Comparison of ENCODE assay signal across 1 cellular context in the genomic region with DNA sequence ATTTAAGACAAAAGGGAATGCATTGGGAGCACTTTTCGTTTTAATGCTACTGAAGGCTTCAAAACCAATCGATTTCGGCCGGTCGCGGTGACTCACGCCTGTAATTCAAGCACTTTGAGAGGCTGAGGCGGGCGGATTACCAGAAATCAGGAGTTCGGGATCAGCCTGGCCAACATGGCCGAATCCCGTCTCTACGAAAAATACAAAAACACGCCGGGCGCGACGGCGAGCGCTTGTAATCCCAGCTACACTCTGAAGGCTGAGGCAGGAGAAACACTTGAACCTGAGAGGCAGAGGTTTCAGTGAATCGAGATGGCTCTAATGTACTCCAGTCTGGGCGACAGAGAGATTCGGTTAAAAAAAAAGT.
TF ChIP-seq lines count a peak whose summit lies in the region.

No MANE protein-coding gene starts in this region.

TF ChIP-seq in HepG2, 621 proteins besides CTCF, POLR2A, EP300 and RAD21 (continued from another document and continues in another):
- TF ChIP-seq ZNF749 (CRISPR knock-in tag; IDR thresholded peaks at IDR 0.05; ENCODE audit: borderline replicate concordance) (no peak), ZFX (CRISPR knock-in tag; IDR thresholded peaks at IDR 0.05; ENCODE audit: low read depth) (no peak), SRSF4 (IDR thresholded peaks at IDR 0.05; ENCODE audit: low read depth, low read length, poor library complexity, severe bottlenecking) (no peak), GPN1 (CRISPR knock-in tag; IDR thresholded peaks at IDR 0.05; ENCODE audit: borderline replicate concordance) (no peak), ZFP62 (CRISPR knock-in tag; IDR thresholded peaks at IDR 0.05) (no peak), RFXANK (CRISPR knock-in tag; IDR thresholded peaks at IDR 0.05) (no peak), CHD2 (IDR thresholded peaks at IDR 0.05; ENCODE audit: low read depth, low read length) (no peak), FOXK1 (CRISPR knock-in tag; IDR thresholded peaks at IDR 0.05; ENCODE audit: borderline replicate concordance, low read depth) (no peak), MEIS2 (CRISPR knock-in tag; IDR thresholded peaks at IDR 0.05) (no peak), ZSCAN20 (CRISPR knock-in tag; IDR thresholded peaks at IDR 0.05; ENCODE audit: borderline replicate concordance) (no peak), ZNF501 (CRISPR knock-in tag; IDR thresholded peaks at IDR 0.05) (0 out of 2 replicates have a peak, but pooled peaks have one; percentile 4), MAFG (CRISPR knock-in tag; IDR thresholded peaks at IDR 0.05) (no peak), YY1 (IDR thresholded peaks at IDR 0.05; ENCODE audit: insufficient read depth, insufficient replicate concordance, low read depth, low read length) (peak; percentile 53), NRL (CRISPR knock-in tag; IDR thresholded peaks at IDR 0.05; ENCODE audit: borderline replicate concordance) (0 out of 2 replicates have a peak, but pooled peaks have one; percentile 7), STAT5B (CRISPR knock-in tag; IDR thresholded peaks at IDR 0.05) (no peak), HOXA9 (CRISPR knock-in tag; IDR thresholded peaks at IDR 0.05; ENCODE audit: borderline replicate concordance) (no peak), AGO2 (optimal IDR thresholded peaks at IDR 0.05; ENCODE audit: low read depth, low read length) (no peak), ZNF264 (CRISPR knock-in tag; IDR thresholded peaks at IDR 0.05) (0 out of 2 replicates have a peak, but pooled peaks have one; percentile 35), HMGA1 (CRISPR knock-in tag; conservative IDR thresholded peaks at IDR 0.05) (no peak), CHD4 (IDR thresholded peaks at IDR 0.05; ENCODE audit: borderline replicate concordance, low read length) (0 out of 2 replicates have a peak, but pooled peaks have one; percentile 0), RARG (CRISPR knock-in tag; IDR thresholded peaks at IDR 0.05; ENCODE audit: low read depth) (no peak), ONECUT2 (CRISPR knock-in tag; IDR thresholded peaks at IDR 0.05) (no peak), PRPF4 (IDR thresholded peaks at IDR 0.05; ENCODE audit: low read depth, low read length, poor library complexity, severe bottlenecking) (peak; percentile 72), ZBTB21 (CRISPR knock-in tag; IDR thresholded peaks at IDR 0.05) (no peak), ZBTB3 (CRISPR knock-in tag; IDR thresholded peaks at IDR 0.05; ENCODE audit: borderline replicate concordance, low read depth) (no peak), HNF4G (IDR thresholded peaks at IDR 0.05; ENCODE audit: borderline replicate concordance, low read depth, low read length) (no peak), HNF4G (CRISPR knock-in tag; IDR thresholded peaks at IDR 0.05; ENCODE audit: borderline replicate concordance, low read depth) (no peak), ZBTB38 (CRISPR knock-in tag; IDR thresholded peaks at IDR 0.05) (peak; percentile 35), HNRNPH1 (optimal IDR thresholded peaks at IDR 0.05; ENCODE audit: low read depth, low read length) (no peak), ZNF274 (CRISPR knock-in tag; IDR thresholded peaks at IDR 0.05) (no peak), ADNP (CRISPR knock-in tag; IDR thresholded peaks at IDR 0.05) (no peak), XRCC5 (optimal IDR thresholded peaks at IDR 0.05; ENCODE audit: low read length) (no peak), ZNF746 (CRISPR knock-in tag; IDR thresholded peaks at IDR 0.05) (no peak), ZSCAN30 (CRISPR knock-in tag; IDR thresholded peaks at IDR 0.05) (0 out of 2 replicates have a peak, but pooled peaks have one; percentile 19), MIER3 (CRISPR knock-in tag; IDR thresholded peaks at IDR 0.05; ENCODE audit: borderline replicate concordance) (no peak), NONO (IDR thresholded peaks at IDR 0.05) (no peak), NONO (CRISPR knock-in tag; conservative IDR thresholded peaks at IDR 0.05) (0 out of 2 replicates have a peak, but pooled peaks have one; percentile 1), FOSL1 (CRISPR knock-in tag; IDR thresholded peaks at IDR 0.05; ENCODE audit: borderline replicate concordance) (no peak)
- TF ChIP-seq, protein P1, sequence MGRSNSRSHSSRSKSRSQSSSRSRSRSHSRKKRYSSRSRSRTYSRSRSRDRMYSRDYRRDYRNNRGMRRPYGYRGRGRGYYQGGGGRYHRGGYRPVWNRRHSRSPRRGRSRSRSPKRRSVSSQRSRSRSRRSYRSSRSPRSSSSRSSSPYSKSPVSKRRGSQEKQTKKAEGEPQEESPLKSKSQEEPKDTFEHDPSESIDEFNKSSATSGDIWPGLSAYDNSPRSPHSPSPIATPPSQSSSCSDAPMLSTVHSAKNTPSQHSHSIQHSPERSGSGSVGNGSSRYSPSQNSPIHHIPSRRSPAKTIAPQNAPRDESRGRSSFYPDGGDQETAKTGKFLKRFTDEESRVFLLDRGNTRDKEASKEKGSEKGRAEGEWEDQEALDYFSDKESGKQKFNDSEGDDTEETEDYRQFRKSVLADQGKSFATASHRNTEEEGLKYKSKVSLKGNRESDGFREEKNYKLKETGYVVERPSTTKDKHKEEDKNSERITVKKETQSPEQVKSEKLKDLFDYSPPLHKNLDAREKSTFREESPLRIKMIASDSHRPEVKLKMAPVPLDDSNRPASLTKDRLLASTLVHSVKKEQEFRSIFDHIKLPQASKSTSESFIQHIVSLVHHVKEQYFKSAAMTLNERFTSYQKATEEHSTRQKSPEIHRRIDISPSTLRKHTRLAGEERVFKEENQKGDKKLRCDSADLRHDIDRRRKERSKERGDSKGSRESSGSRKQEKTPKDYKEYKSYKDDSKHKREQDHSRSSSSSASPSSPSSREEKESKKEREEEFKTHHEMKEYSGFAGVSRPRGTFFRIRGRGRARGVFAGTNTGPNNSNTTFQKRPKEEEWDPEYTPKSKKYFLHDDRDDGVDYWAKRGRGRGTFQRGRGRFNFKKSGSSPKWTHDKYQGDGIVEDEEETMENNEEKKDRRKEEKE (IDR thresholded peaks at IDR 0.05) = no peak
- TF ChIP-seq, protein P2, sequence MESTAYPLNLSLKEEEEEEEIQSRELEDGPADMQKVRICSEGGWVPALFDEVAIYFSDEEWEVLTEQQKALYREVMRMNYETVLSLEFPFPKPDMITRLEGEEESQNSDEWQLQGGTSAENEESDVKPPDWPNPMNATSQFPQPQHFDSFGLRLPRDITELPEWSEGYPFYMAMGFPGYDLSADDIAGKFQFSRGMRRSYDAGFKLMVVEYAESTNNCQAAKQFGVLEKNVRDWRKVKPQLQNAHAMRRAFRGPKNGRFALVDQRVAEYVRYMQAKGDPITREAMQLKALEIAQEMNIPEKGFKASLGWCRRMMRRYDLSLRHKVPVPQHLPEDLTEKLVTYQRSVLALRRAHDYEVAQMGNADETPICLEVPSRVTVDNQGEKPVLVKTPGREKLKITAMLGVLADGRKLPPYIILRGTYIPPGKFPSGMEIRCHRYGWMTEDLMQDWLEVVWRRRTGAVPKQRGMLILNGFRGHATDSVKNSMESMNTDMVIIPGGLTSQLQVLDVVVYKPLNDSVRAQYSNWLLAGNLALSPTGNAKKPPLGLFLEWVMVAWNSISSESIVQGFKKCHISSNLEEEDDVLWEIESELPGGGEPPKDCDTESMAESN (CRISPR knock-in tag; conservative IDR thresholded peaks at IDR 0.05) = 0 out of 2 replicates have a peak, but pooled peaks have one; percentile 4
- TF ChIP-seq, protein P3, sequence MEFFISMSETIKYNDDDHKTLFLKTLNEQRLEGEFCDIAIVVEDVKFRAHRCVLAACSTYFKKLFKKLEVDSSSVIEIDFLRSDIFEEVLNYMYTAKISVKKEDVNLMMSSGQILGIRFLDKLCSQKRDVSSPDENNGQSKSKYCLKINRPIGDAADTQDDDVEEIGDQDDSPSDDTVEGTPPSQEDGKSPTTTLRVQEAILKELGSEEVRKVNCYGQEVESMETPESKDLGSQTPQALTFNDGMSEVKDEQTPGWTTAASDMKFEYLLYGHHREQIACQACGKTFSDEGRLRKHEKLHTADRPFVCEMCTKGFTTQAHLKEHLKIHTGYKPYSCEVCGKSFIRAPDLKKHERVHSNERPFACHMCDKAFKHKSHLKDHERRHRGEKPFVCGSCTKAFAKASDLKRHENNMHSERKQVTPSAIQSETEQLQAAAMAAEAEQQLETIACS (CRISPR knock-in tag; IDR thresholded peaks at IDR 0.05) = no peak
- TF ChIP-seq, protein P4, sequence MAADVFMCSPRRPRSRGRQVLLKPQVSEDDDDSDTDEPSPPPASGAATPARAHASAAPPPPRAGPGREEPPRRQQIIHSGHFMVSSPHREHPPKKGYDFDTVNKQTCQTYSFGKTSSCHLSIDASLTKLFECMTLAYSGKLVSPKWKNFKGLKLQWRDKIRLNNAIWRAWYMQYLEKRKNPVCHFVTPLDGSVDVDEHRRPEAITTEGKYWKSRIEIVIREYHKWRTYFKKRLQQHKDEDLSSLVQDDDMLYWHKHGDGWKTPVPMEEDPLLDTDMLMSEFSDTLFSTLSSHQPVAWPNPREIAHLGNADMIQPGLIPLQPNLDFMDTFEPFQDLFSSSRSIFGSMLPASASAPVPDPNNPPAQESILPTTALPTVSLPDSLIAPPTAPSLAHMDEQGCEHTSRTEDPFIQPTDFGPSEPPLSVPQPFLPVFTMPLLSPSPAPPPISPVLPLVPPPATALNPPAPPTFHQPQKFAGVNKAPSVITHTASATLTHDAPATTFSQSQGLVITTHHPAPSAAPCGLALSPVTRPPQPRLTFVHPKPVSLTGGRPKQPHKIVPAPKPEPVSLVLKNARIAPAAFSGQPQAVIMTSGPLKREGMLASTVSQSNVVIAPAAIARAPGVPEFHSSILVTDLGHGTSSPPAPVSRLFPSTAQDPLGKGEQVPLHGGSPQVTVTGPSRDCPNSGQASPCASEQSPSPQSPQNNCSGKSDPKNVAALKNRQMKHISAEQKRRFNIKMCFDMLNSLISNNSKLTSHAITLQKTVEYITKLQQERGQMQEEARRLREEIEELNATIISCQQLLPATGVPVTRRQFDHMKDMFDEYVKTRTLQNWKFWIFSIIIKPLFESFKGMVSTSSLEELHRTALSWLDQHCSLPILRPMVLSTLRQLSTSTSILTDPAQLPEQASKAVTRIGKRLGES (CRISPR knock-in tag; IDR thresholded peaks at IDR 0.05; ENCODE audit: borderline replicate concordance) = no peak
- TF ChIP-seq, protein P5, sequence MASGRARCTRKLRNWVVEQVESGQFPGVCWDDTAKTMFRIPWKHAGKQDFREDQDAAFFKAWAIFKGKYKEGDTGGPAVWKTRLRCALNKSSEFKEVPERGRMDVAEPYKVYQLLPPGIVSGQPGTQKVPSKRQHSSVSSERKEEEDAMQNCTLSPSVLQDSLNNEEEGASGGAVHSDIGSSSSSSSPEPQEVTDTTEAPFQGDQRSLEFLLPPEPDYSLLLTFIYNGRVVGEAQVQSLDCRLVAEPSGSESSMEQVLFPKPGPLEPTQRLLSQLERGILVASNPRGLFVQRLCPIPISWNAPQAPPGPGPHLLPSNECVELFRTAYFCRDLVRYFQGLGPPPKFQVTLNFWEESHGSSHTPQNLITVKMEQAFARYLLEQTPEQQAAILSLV (CRISPR knock-in tag; IDR thresholded peaks at IDR 0.05; ENCODE audit: borderline replicate concordance) = 0 out of 2 replicates have a peak, but pooled peaks have one; percentile 7
- TF ChIP-seq, protein P6, sequence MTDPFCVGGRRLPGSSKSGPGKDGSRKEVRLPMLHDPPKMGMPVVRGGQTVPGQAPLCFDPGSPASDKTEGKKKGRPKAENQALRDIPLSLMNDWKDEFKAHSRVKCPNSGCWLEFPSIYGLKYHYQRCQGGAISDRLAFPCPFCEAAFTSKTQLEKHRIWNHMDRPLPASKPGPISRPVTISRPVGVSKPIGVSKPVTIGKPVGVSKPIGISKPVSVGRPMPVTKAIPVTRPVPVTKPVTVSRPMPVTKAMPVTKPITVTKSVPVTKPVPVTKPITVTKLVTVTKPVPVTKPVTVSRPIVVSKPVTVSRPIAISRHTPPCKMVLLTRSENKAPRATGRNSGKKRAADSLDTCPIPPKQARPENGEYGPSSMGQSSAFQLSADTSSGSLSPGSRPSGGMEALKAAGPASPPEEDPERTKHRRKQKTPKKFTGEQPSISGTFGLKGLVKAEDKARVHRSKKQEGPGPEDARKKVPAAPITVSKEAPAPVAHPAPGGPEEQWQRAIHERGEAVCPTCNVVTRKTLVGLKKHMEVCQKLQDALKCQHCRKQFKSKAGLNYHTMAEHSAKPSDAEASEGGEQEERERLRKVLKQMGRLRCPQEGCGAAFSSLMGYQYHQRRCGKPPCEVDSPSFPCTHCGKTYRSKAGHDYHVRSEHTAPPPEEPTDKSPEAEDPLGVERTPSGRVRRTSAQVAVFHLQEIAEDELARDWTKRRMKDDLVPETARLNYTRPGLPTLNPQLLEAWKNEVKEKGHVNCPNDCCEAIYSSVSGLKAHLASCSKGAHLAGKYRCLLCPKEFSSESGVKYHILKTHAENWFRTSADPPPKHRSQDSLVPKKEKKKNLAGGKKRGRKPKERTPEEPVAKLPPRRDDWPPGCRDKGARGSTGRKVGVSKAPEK (CRISPR knock-in tag; IDR thresholded peaks at IDR 0.05; ENCODE audit: borderline replicate concordance) = no peak
- TF ChIP-seq, protein P7, sequence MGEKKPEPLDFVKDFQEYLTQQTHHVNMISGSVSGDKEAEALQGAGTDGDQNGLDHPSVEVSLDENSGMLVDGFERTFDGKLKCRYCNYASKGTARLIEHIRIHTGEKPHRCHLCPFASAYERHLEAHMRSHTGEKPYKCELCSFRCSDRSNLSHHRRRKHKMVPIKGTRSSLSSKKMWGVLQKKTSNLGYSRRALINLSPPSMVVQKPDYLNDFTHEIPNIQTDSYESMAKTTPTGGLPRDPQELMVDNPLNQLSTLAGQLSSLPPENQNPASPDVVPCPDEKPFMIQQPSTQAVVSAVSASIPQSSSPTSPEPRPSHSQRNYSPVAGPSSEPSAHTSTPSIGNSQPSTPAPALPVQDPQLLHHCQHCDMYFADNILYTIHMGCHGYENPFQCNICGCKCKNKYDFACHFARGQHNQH (CRISPR knock-in tag; IDR thresholded peaks at IDR 0.05) = no peak
- TF ChIP-seq, protein P8, sequence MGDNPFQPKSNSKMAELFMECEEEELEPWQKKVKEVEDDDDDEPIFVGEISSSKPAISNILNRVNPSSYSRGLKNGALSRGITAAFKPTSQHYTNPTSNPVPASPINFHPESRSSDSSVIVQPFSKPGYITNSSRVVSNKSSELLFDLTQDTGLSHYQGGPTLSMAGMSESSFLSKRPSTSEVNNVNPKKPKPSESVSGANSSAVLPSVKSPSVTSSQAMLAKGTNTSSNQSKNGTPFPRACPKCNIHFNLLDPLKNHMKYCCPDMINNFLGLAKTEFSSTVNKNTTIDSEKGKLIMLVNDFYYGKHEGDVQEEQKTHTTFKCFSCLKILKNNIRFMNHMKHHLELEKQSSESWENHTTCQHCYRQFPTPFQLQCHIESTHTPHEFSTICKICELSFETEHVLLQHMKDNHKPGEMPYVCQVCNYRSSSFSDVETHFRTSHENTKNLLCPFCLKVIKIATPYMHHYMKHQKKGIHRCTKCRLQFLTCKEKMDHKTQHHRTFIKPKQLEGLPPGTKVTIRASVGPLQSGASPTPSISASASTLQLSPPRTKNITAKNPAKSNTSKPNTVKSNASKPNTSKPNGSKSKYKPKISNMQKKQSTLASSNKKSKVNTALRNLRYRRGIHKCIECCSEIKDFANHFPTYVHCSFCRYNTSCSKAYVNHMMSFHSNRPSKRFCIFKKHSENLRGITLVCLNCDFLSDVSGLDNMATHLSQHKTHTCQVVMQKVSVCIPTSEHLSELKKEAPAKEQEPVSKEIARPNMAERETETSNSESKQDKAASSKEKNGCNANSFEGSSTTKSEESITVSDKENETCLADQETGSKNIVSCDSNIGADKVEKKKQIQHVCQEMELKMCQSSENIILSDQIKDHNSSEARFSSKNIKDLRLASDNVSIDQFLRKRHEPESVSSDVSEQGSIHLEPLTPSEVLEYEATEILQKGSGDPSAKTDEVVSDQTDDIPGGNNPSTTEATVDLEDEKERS (CRISPR knock-in tag; IDR thresholded peaks at IDR 0.05) = no peak
